Comparison of ENCODE assay signal across 8 cellular contexts in genomic region chr11:31813242-31813960, GRCh38. TPM values are rescaled to one million over a fixed set of nuclear protein-coding genes. Genes with fewer than 3 reads are reported as not detected.
DNase-seq lines count a peak whose midpoint lies in the region; ATAC-seq, FAIRE-seq and TF ChIP-seq lines count a peak whose summit lies in the region.
"Had no signal": no experiment of that assay in that cellular context is flagged by ENCODE, and none has a peak within 500 bp of the region (broad histone marks: within the 10 kb centered on the region; RNA-seq: fewer than 3 reads in every experiment).

No MANE protein-coding gene starts in this region.

- H3K4me3 ChIP-seq in PC-3 (ENCODE audit: low read length), result peak overlapping the region; percentile 74
- peak overlapping the region; percentile 18 to 45 (median 34) for H3K4me3 ChIP-seq in sigmoid colon

- FAIRE-seq in GM12892 (lab: Jason Lieb, UNC), result peak; percentile 5

- TSS peak; percentile 48 for BruUV-seq in PC-3 (replicated peaks; lab: Mats Ljungman, UMichigan)

- TF ChIP-seq CTCF in PC-3 (conservative IDR thresholded peaks at IDR 0.05; ENCODE audit: low read depth, low read length) (no peak), sigmoid colon (IDR thresholded peaks at IDR 0.05) (no peak), RWPE1 (conservative IDR thresholded peaks at IDR 0.05; ENCODE audit: low read depth) (no peak)

- peak overlapping the region; percentile 74 for H3K9ac ChIP-seq in PC-3 (ENCODE audit: low read length)

- WGBS in sigmoid colon, 2 donors, result 2% methylated on average over 31 of the region's 31 CpGs

- H3F3A ChIP-seq in PC-3 (ENCODE audit: low read length, unreplicated experiment), result no peaks in the 10 kb centered on the region

- no peaks in the 10 kb centered on the region for H3K9me2 ChIP-seq in PC-3 (replicated peaks; ENCODE audit: low read length)

- DNase-seq in GM12892 (ENCODE audit: insufficient read length), result no peak
- peak; percentile 29 for DNase-seq in PC-3
- DNase-seq in globus pallidus (ENCODE audit: low spot score), result peak; percentile 51
- DNase-seq in sigmoid colon, result no peak
- DNase-seq in RWPE1 (ENCODE audit: low spot score), result no peak
- no peak for DNase-seq in cerebellum (ENCODE audit: low spot score)
- no peak for DNase-seq in amniotic stem cell (lab: John Stamatoyannopoulos, UW)
- DNase-seq: activated gamma-delta T cell treated with Interleukin-2 at 50 U/mL for 16 hours had no signal

- peak overlapping the region; percentile 94 for H2AFZ ChIP-seq in PC-3 (ENCODE audit: low read length)

- CTCF ChIA-PET in PC-3 (lab: Charles Lee), result no interaction called here
- CTCF ChIA-PET in RWPE1 (lab: Yijun Ruan, JAX), result interaction anchor here (0.6 kb wide), 1 partner anchor 51 kb away, joined by 3 read pairs; no protein-coding TSS in a partner anchor

- TF ChIP-seq EP300 in sigmoid colon (IDR thresholded peaks at IDR 0.05), result no peak

- H3K9me3 ChIP-seq in PC-3 (ENCODE audit: low read length), result no peaks in the 10 kb centered on the region
- H3K9me3 ChIP-seq in sigmoid colon, result no peaks in the 10 kb centered on the region

- no peak for TF ChIP-seq POLR2A in GM12892 (IDR thresholded peaks at IDR 0.05; ENCODE audit: low read depth, low read length)
- no peak for TF ChIP-seq POLR2A in sigmoid colon (IDR thresholded peaks at IDR 0.05)

- no peaks in the 10 kb centered on the region for H3K27me3 ChIP-seq in PC-3 (ENCODE audit: low read length)
- H3K27me3 ChIP-seq in sigmoid colon, result peaks cover 91 to 100% (median 100%) of the 10 kb centered on the region in 3 donors

- no peaks in the 10 kb centered on the region for H4K20me1 ChIP-seq in PC-3 (ENCODE audit: low read length)

- intact Hi-C loops in PC-3 (cut with micrococcal nuclease) (loop anchor here (2.0 to 5.0 kb wide), 3 partner anchors 57 to 169 kb away; no protein-coding TSS in a partner anchor), sigmoid colon (cut with DNase I) (no loop called here)

- H3K4me2 ChIP-seq in PC-3 (ENCODE audit: low read length), result peak overlapping the region; percentile 97

- H3K27ac ChIP-seq in PC-3 (ENCODE audit: low read length), result peak overlapping the region; percentile 57
- H3K27ac ChIP-seq in sigmoid colon, result no peak overlapping the region
- H3K27ac ChIP-seq in RWPE1, result no peak overlapping the region

- peaks cover 20% of the 10 kb centered on the region for H3K79me2 ChIP-seq in PC-3 (ENCODE audit: low read length)

- H3K4me1 ChIP-seq in PC-3 (ENCODE audit: insufficient read depth, low read length) (peaks cover 31% of the 10 kb centered on the region), sigmoid colon (peaks cover 0 to 91% (median 89%) of the 10 kb centered on the region in 4 donors)

- POLR2A ChIA-PET in PC-3 (lab: Charles Lee; ENCODE audit: unreplicated experiment) (interaction anchor here (0.6 kb wide), 1 partner anchor 56 kb away, joined by 3 read pairs; no protein-coding TSS in a partner anchor), RWPE1 (lab: Yijun Ruan, JAX; ENCODE audit: low non-redundant PET) (no interaction called here)

- no peak for ATAC-seq in PC-3

- H3K36me3 ChIP-seq in PC-3 (ENCODE audit: low read depth, low read length), result no peaks in the 10 kb centered on the region
- H3K36me3 ChIP-seq in sigmoid colon, result no peaks in the 10 kb centered on the region

RNA-seq across cellular contexts. Expression of gene PAX6, which starts 2.3 kb away (rescaled TPM):
- polyA plus RNA-seq in GM12892 (2012; ENCODE audit: missing spikeins), result not detected
- total RNA-seq in PC-3 (2014; rRNA removed) (14.6 and 25.7 TPM in 2 replicates), sigmoid colon (not detected), cerebellum (165 TPM)
- polyA plus RNA-seq in sigmoid colon, result under 1 TPM in 2 of 3 donors, not detected in 1; 0.34 to 0.46 TPM

Comparison
In these comparisons a context has a peak if more than half of its experiments do, and no peak if none do; other contexts are left out.
1. DNase-seq: peak in PC-3 (single experiment) and globus pallidus (single experiment); none in GM12892 (single experiment), sigmoid colon (single experiment), RWPE1 (single experiment), cerebellum (single experiment) and amniotic stem cell (single experiment).
2. RNA of gene PAX6, which starts 2.3 kb away (total RNA-seq): 165 TPM in cerebellum (single experiment) and 14.6 to 25.7 TPM in PC-3; not detected in sigmoid colon; every median in the first group is over 10 times any median in the second.